Comparison of ENCODE assay signal across 21 cellular contexts in genomic region chr13:24906268-24906667, GRCh38.
"Had no signal": no experiment of that assay in that cellular context is flagged by ENCODE, and none has a peak within 500 bp of the region (broad histone marks: within the 10 kb centered on the region; RNA-seq: fewer than 3 reads in every experiment).

No MANE protein-coding gene starts in this region.

- DNase-seq: activated B cell treated with CpG ODN at 0.5 μM for 24 hours; activated CD4-positive, alpha-beta memory T cell treated with anti-CD3 and anti-CD28 coated beads for 36 hours; activated CD4-positive, alpha-beta T cell treated with anti-CD3 and anti-CD28 coated beads for 1 hour; activated CD4-positive, alpha-beta T cell treated with anti-CD3 and anti-CD28 coated beads, Interleukin-2, amount 10 ng/mL, durations not matched to agents 7 days and 5 days; activated CD8-positive, alpha-beta memory T cell treated with anti-CD3 and anti-CD28 coated beads for 24 hours; activated effector memory CD4-positive, alpha-beta T cell treated with anti-CD3 and anti-CD28 coated beads, Interleukin-2, amount 50 U/mL, for 16 hours; activated naive CD4-positive, alpha-beta T cell treated with Interleukin-2 at 50 U/mL for 16 hours; activated T-cell treated with anti-CD3 and anti-CD28 coated beads, Interleukin-2, amount 50 U/mL, for 4 hours; amygdala; MG63; NCI-H1092 treated with DMSO at 0.1 percent for 48 hours; NCI-H1417 treated with DMSO at 0.1 percent for 48 hours; NCI-H1694; NCI-H2029; NCI-H510A treated with DMSO at 0.1 percent for 48 hours; NCI-H69; PC-9; SHP77 treated with DMSO at 0.1 percent for 48 hours had no signal

- H3K4me2 ChIP-seq: PC-9 had no signal

- H2AFZ ChIP-seq: PC-9 had no signal

- H3K27me3 ChIP-seq: cardiac muscle cell, MG63 had no signal

- ATAC-seq: activated T-cell treated with anti-CD3 and anti-CD28 coated beads, Interleukin-2, amount 50 U/mL, for 4 hours had no signal

- H3K27ac ChIP-seq: cardiac muscle cell, PC-9 had no signal

- H3K4me3 ChIP-seq: cardiac muscle cell, MG63, PC-9 had no signal

- H3K9me3 ChIP-seq: MG63 had no signal

- FAIRE-seq: astrocyte, TTC549 had no signal
